ENCODE assay signal across 7 cellular contexts in the genomic region with DNA sequence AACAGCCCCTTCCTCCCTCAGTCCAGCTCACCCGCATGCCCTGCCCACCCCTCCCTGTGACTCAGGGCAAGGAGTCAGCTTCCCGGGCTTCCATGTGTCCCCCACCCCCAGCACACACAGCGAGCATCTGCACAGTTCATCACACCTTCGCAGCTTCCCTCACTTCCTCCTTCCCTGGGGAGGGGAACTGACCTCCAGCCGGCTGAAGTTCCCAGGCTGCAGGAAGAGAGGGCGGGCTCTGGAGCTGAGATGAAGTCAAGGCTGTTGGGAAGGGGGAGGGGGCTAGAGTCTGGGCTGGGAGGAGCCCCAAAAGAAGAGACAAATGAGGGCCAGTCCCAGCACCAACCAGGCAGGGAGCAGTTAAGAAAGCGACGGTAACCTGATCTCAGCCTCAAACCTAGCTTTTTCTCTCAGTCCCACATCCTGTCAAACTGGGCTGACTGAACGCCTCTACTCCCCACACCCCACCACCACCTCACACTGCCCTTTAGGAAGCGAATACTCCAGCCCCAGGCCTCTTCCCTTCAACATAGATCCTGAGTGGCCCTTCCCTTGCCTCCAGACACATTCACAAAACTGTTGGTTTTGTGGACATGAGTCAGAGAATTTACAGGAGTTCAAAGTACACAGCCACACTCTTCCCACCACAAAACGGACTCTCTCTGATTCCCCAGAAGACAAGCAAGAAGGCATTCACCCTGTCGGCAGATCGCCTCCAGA. TPM values are rescaled to one million over a fixed set of nuclear protein-coding genes. Genes with fewer than 3 reads are reported as not detected.
DNase-seq lines count a peak whose midpoint lies in the region; ATAC-seq, FAIRE-seq and TF ChIP-seq lines count a peak whose summit lies in the region.

No MANE protein-coding gene starts in this region.

- H3K27ac ChIP-seq in HL-60 (replicated peaks) (no peak overlapping the region), adrenal gland (peak overlapping the region; percentile 45 to 95 (median 88)), heart left ventricle (peak overlapping the region; percentile 83 to 100 (median 96))

- WGBS in adrenal gland, 4 donors, result 0 to 5% (median 2%) methylated on average over 11 to 13 of the region's 13 CpGs
- WGBS in heart left ventricle, 4 donors, result 6 to 11% (median 7%) methylated on average over 13 of the region's 13 CpGs

- ATAC-seq in GM21367 (IDR thresholded peaks at IDR 0.05; ENCODE audit: unreplicated experiment) (peak; percentile 51), heart left ventricle (peak; percentile 50 to 72 (median 65))

- H3K27me3 ChIP-seq in HL-60 (ENCODE audit: insufficient read depth, poor library complexity, severe bottlenecking) (peaks cover 23% of the 10 kb centered on the region), adrenal gland (no peaks in the 10 kb centered on the region), heart left ventricle (no peaks in the 10 kb centered on the region)

- peaks cover 41 to 55% of the 10 kb centered on the region in 2 donors for H3K4me1 ChIP-seq in adrenal gland (replicated peaks in 1 of 2)
- peaks cover 13 to 69% (median 58%) of the 10 kb centered on the region in 12 donors for H3K4me1 ChIP-seq in heart left ventricle

- H3K9me3 ChIP-seq in adrenal gland (replicated peaks in 1 of 3) (no peaks in the 10 kb centered on the region), heart left ventricle (no peaks in the 10 kb centered on the region)

- DNase-seq in HL-60 (ENCODE audit: low read depth in 1 of 2, low spot score in 1 of 2), result peak; percentile 53 to 90
- peak; percentile 79 for DNase-seq in OCI-M2 (lab: John Stamatoyannopoulos, UW; ENCODE audit: unreplicated experiment)
- DNase-seq in adrenal gland, result peak; percentile 87 to 97 (median 94)
- DNase-seq in heart left ventricle, result peak; percentile 90 to 96 (median 94)
- DNase-seq in posterior vena cava (ENCODE audit: low spot score), result peak; percentile 94

- intact Hi-C loops in adrenal gland (cut with DNase I), result loop anchor here (5.0 kb wide), 5 partner anchors 33 to 318 kb away; a partner anchor contains a TSS
- intact Hi-C loops in heart left ventricle (cut with DNase I), result loop anchor here in 9 of 10 donors (2.0 to 10.0 kb wide), 8 partner anchors 30 to 313 kb away; a partner anchor contains a TSS
- intact Hi-C loops in posterior vena cava (cut with DNase I), result loop anchor here (5.0 to 10.0 kb wide), 4 partner anchors 33 to 313 kb away; a partner anchor contains a TSS

- H3K36me3 ChIP-seq in adrenal gland (replicated peaks in 1 of 2), result peaks cover 0 to 29% of the 10 kb centered on the region in 2 donors
- H3K36me3 ChIP-seq in heart left ventricle, result peaks cover 0 to 39% (median 30%) of the 10 kb centered on the region in 9 donors

- peak; percentile 62 to 91 for TF ChIP-seq POLR2A in adrenal gland (IDR thresholded peaks at IDR 0.05)
- TF ChIP-seq POLR2A in heart left ventricle (IDR thresholded peaks at IDR 0.05), result peak in 1 of 2 donors; percentile 87

- H3K4me3 ChIP-seq in HL-60 (replicated peaks; ENCODE audit: insufficient read depth, low read length), result no peak overlapping the region
- H3K4me3 ChIP-seq in adrenal gland, result peak overlapping the region in 2 of 4 donors; percentile 85 to 99
- peak overlapping the region; percentile 45 to 100 (median 98) for H3K4me3 ChIP-seq in heart left ventricle

- peak; percentile 96 for FAIRE-seq in G401.6 (lab: Jason Lieb, UNC)

- TF ChIP-seq CTCF in HL-60 (IDR thresholded peaks at IDR 0.05; ENCODE audit: insufficient read depth, low read length) (no peak), adrenal gland (IDR thresholded peaks at IDR 0.05) (no peak), heart left ventricle (IDR thresholded peaks at IDR 0.05) (no peak)

RNA-seq across cellular contexts. Expression of a gene that starts 1.9 kb away (rescaled TPM):
- total RNA-seq in adrenal gland (100 to 1,000 TPM; 191 to 374 (median 235) TPM), heart left ventricle (100 to 1,000 TPM; 147 to 432 (median 217) TPM), posterior vena cava (100 to 1,000 TPM; 297 to 387 TPM)
- polyA plus RNA-seq in adrenal gland (100 to 1,000 TPM; 186 to 242 (median 238) TPM), heart left ventricle (100 to 1,000 TPM; 170 to 443 TPM)

RNA-seq across cellular contexts. Expression of a gene that starts 10.1 kb away (rescaled TPM):
- 1 to 10 TPM in 3 of 8 donors, under 1 TPM in 4, not detected in 1; 0.31 to 4.7 (median 0.61) TPM for total RNA-seq in adrenal gland
- 1 to 10 TPM; 1.7 to 5.1 (median 2.7) TPM for polyA plus RNA-seq in adrenal gland
- 10 to 100 TPM in 3 of 9 donors, 1 to 10 TPM in 6; 4.2 to 11.5 (median 8.3) TPM for total RNA-seq in heart left ventricle
- 1 to 10 TPM; 1.8 to 6.9 TPM for polyA plus RNA-seq in heart left ventricle
- total RNA-seq in posterior vena cava, result 1 to 10 TPM; 2.1 to 3.0 TPM

RNA-seq across cellular contexts. Expression of a gene that starts 30.6 kb away (rescaled TPM):
- total RNA-seq in adrenal gland (10 to 100 TPM; 39.1 to 86.7 (median 58.1) TPM), heart left ventricle (10 to 100 TPM in 7 of 9 donors, 1 to 10 TPM in 2; 7.5 to 43.6 (median 13.3) TPM), posterior vena cava (10 to 100 TPM; 29.5 to 32.3 TPM)
- polyA plus RNA-seq in adrenal gland (100 to 1,000 TPM in 2 of 3 donors, 10 to 100 TPM in 1; 43.7 to 372 (median 242) TPM), heart left ventricle (10 to 100 TPM; 10.8 to 25.3 TPM)
